7 cellular contexts compared by ENCODE assay signal in genomic region chr12:6470375-6471163, GRCh38. TPM values are rescaled to one million over a fixed set of nuclear protein-coding genes. Genes with fewer than 3 reads are reported as not detected.
DNase-seq lines count a peak whose midpoint lies in the region; ATAC-seq, FAIRE-seq and TF ChIP-seq lines count a peak whose summit lies in the region.

VAMP1 (minus strand) TSS chr12:6470677; CDS start chr12:6470531, 146 bp downstream.

- ATAC-seq in HG02981 (IDR thresholded peaks at IDR 0.05; ENCODE audit: unreplicated experiment), result peak; percentile 86

- peak within 1 kb of the TSS; percentile 87 for H3K27ac ChIP-seq in hepatocyte

- TF ChIP-seq CTCF in astrocyte of the cerebellum (IDR thresholded peaks at IDR 0.05; ENCODE audit: low read depth, low read length, missing control alignments), result no peak
- peak; percentile 3 for TF ChIP-seq CTCF in hepatocyte (IDR thresholded peaks at IDR 0.05; ENCODE audit: poor library complexity)

- peaks cover 7% of the 10 kb centered on the region for H3K4me1 ChIP-seq in hepatocyte (ENCODE audit: insufficient read depth)

- WGBS in hepatocyte (ENCODE audit: low lambda C conversion rate, missing lambda C conversion rate), result under 1% methylated on average over 56 of the region's 69 CpGs

- H2AFZ ChIP-seq in hepatocyte, result peak within 1 kb of the TSS; percentile 70

- DNase-seq in GM18507 (ENCODE audit: extremely low spot score, insufficient read length, low read depth) (peak; percentile 90), NCI-H2029 treated with DMSO at 0.1 percent for 48 hours (lab: John Stamatoyannopoulos, UW) (peak; percentile 89), T-helper 9 cell (peak; percentile 96), astrocyte of the cerebellum (ENCODE audit: low read depth) (peak; percentile 86), hepatocyte (ENCODE audit: low spot score) (peak; percentile 98), retina (peak; percentile 98)

- in situ Hi-C loops in astrocyte of the cerebellum (cut with HindIII; ENCODE audit: low sequenced_read_pairs), result no loop called here

- H3K27me3 ChIP-seq in hepatocyte, result no peaks in the 10 kb centered on the region

- no peaks in the 10 kb centered on the region for H3K9me3 ChIP-seq in hepatocyte (ENCODE audit: low read depth)

- peaks cover 13% of the 10 kb centered on the region for H3K79me2 ChIP-seq in hepatocyte

- FAIRE-seq in GM18507 (lab: Jason Lieb, UNC), result peak; percentile 98

- no peaks in the 10 kb centered on the region for H3K9me2 ChIP-seq in hepatocyte (replicated peaks; ENCODE audit: insufficient read depth)

- H3K36me3 ChIP-seq in hepatocyte (replicated peaks; ENCODE audit: insufficient read depth, low read depth), result no peaks in the 10 kb centered on the region

- no peaks in the 10 kb centered on the region for H4K20me1 ChIP-seq in hepatocyte (ENCODE audit: insufficient read depth, poor library complexity, severe bottlenecking)

- H3K4me3 ChIP-seq in astrocyte of the cerebellum (ENCODE audit: low read depth, low read length) (peak within 1 kb of the TSS; percentile 79), hepatocyte (peak within 1 kb of the TSS; percentile 77)

- H3K4me2 ChIP-seq in hepatocyte, result peak within 1 kb of the TSS; percentile 97

RNA-seq across cellular contexts. Expression of gene VAMP1, which starts in this region (rescaled TPM):
- total RNA-seq in hepatocyte, result 0.88 and 5.0 TPM in 2 replicates
- 5.9 and 8.0 TPM in 2 replicates for polyA plus RNA-seq in hepatocyte

Comparison
In these comparisons a context has a peak if more than half of its experiments do, and no peak if none do; other contexts are left out.
1. Peak in every context shown above with its lines: DNase-seq, ATAC-seq, H3K4me3 ChIP-seq and H3K27ac ChIP-seq.